ENCODE assay signal across 9 cellular contexts in the genomic region with DNA sequence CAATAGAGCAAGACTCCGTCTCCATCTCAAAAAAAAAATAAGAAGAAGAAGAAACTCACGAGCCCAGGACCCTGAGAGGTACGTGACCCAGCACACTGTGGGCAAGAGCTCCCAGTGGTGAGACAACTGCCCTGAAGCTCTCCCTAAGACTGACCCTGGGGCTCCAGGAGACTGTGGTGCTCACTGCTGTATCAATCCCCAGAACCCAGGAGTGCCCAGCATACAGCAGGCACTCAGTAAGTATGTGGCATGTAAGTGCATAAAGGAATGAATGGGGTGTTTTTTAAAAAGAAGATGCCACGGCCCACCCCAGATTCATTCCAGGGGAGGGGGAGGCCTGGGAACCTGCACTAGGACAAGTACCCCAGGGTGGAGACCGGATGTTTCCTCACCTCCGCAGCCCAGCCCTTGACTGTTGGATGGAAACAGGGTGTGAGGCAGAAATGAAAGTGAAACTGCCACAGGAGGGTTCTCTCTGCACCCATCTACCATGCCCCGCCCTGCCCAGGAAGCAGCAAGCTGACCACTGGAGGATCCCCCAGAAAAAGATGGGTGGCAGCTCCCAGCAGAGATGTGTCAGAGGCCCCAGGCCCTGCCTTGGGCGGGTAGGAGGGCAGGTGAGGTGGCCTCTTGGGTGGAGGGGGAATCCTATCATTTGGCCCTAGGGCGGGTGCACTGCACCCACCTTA. TPM values are rescaled to one million over a fixed set of nuclear protein-coding genes. Genes with fewer than 3 reads are reported as not detected.
DNase-seq lines count a peak whose midpoint lies in the region; ATAC-seq, FAIRE-seq and TF ChIP-seq lines count a peak whose summit lies in the region.
"Had no signal": no experiment of that assay in that cellular context is flagged by ENCODE, and none has a peak within 500 bp of the region (broad histone marks: within the 10 kb centered on the region; RNA-seq: fewer than 3 reads in every experiment).

No MANE protein-coding gene starts in this region.

- H3K27me3 ChIP-seq in bronchial epithelial cell (ENCODE audit: control insufficient read depth, insufficient read depth, low read length), result no peaks in the 10 kb centered on the region
- H3K27me3 ChIP-seq in PC-3 (ENCODE audit: low read length), result no peaks in the 10 kb centered on the region

- H3K27ac ChIP-seq in PC-3 (ENCODE audit: low read length), result no peak overlapping the region

- POLR2A ChIA-PET in PC-3 (lab: Charles Lee; ENCODE audit: unreplicated experiment), result no interaction called here

- H2AFZ ChIP-seq in PC-3 (ENCODE audit: low read length), result no peak overlapping the region

- H3K4me1 Mint-ChIP-seq in T-helper 17 cell, result peaks cover 26% of the 10 kb centered on the region

- peak overlapping the region; percentile 89 for H3K4me3 Mint-ChIP-seq in T-helper 17 cell

- no peak for FAIRE-seq in bronchial epithelial cell (lab: Jason Lieb, UNC)
- FAIRE-seq: G401.6 had no signal

- no peak overlapping the region for H3K9ac ChIP-seq in PC-3 (ENCODE audit: low read length)

- H3K36me3 ChIP-seq in bronchial epithelial cell (ENCODE audit: control insufficient read depth, insufficient read depth, low read length), result peaks cover 2% of the 10 kb centered on the region
- H3K36me3 ChIP-seq in PC-3 (ENCODE audit: low read depth, low read length), result no peaks in the 10 kb centered on the region

- CTCF ChIA-PET in PC-3 (lab: Charles Lee), result no interaction called here

- peaks cover 21% of the 10 kb centered on the region for H3K4me1 ChIP-seq in PC-3 (ENCODE audit: insufficient read depth, low read length)

- H3K27me3 Mint-ChIP-seq in T-helper 17 cell, result no peaks in the 10 kb centered on the region

- no peaks in the 10 kb centered on the region for H3K9me3 ChIP-seq in T-helper 17 cell (ENCODE audit: control insufficient read depth, low read length, poor library complexity, severe bottlenecking)
- no peaks in the 10 kb centered on the region for H3K9me3 ChIP-seq in PC-3 (ENCODE audit: low read length)

- TF ChIP-seq CTCF in bronchial epithelial cell (IDR thresholded peaks at IDR 0.05; ENCODE audit: insufficient read depth, low read length, severe bottlenecking) (no peak), PC-3 (conservative IDR thresholded peaks at IDR 0.05; ENCODE audit: low read depth, low read length) (no peak)

- H3F3A ChIP-seq in PC-3 (ENCODE audit: low read length, unreplicated experiment), result no peaks in the 10 kb centered on the region

- BruUV-seq in PC-3 (replicated peaks; lab: Mats Ljungman, UMichigan), result no TSS peak

- no peaks in the 10 kb centered on the region for H3K36me3 Mint-ChIP-seq in T-helper 17 cell (ENCODE audit: low read depth)

- intact Hi-C loops in PC-3 (cut with micrococcal nuclease), result no loop called here

- H3K79me2 ChIP-seq in PC-3 (ENCODE audit: low read length), result peaks cover 85% of the 10 kb centered on the region

- in situ Hi-C loops in ACHN (cut with HindIII; ENCODE audit: low pct_ligation_motif_present, low pct_unique_long_range_greater_than_20kb, low sequenced_read_pairs), result no loop called here

- DNase-seq in ACHN (peak; percentile 75), T-helper 17 cell (peak; percentile 12 to 34 (median 26)), bronchial epithelial cell (ENCODE audit: low read depth) (peak; percentile 30), PC-3 (no peak), nucleus accumbens (lab: John Stamatoyannopoulos, UW) (no peak)
- peak; percentile 55 for DNase-seq in stimulated activated CD4-positive, alpha-beta T cell treated with anti-CD3 and anti-CD28 coated beads, Interleukin-4, amount 100 ng/mL, for 24 hours

- no peaks in the 10 kb centered on the region for H4K20me1 ChIP-seq in PC-3 (ENCODE audit: low read length)

- H3K4me2 ChIP-seq in PC-3 (ENCODE audit: low read length), result no peak overlapping the region

- peak overlapping the region; percentile 85 for H3K27ac Mint-ChIP-seq in T-helper 17 cell

- no peaks in the 10 kb centered on the region for H3K9me2 ChIP-seq in PC-3 (replicated peaks; ENCODE audit: low read length)

- H3K4me3 ChIP-seq in bronchial epithelial cell (ENCODE audit: low read depth, low read length), result no peak overlapping the region
- H3K4me3 ChIP-seq in PC-3 (ENCODE audit: low read length), result no peak overlapping the region

- ATAC-seq in GM19043 (IDR thresholded peaks at IDR 0.05; ENCODE audit: low read depth, unreplicated experiment) (peak; percentile 89), HG03139 (IDR thresholded peaks at IDR 0.05; ENCODE audit: unreplicated experiment) (peak; percentile 96), T-helper 17 cell (peak; percentile 91), PC-3 (no peak)

RNA-seq across cellular contexts. Expression of a gene that starts 12.2 kb away (rescaled TPM):
- total RNA-seq in T-helper 17 cell (10 to 100 TPM; 29.4 to 36.1 TPM), bronchial epithelial cell (24.7 and 39.8 TPM in 2 replicates), PC-3 (2014; rRNA removed) (66.2 and 81.1 TPM in 2 replicates)

Comparison
In these comparisons a context has a peak if more than half of its experiments do, and no peak if none do; other contexts are left out.
1. DNase-seq: peak in ACHN (single experiment), T-helper 17 cell (3 of 3), bronchial epithelial cell (single experiment) and stimulated activated CD4-positive, alpha-beta T cell treated with anti-CD3 and anti-CD28 coated beads, Interleukin-4, amount 100 ng/mL, for 24 hours (single experiment); none in PC-3 (single experiment) and nucleus accumbens (0 of 56).